ENCODE assay signal across 1 cellular context in genomic region chr17:79758260-79758659, GRCh38.
TF ChIP-seq lines count a peak whose summit lies in the region.

No MANE protein-coding gene starts in this region.

TF ChIP-seq in K562, 482 proteins besides CTCF, POLR2A, EP300 and RAD21 (continued from another document):
- TF ChIP-seq EP400 (IDR thresholded peaks at IDR 0.05) (no peak), ZFPM2 (CRISPR knock-in tag; IDR thresholded peaks at IDR 0.05) (no peak), ZNF431 (CRISPR knock-in tag; IDR thresholded peaks at IDR 0.05) (no peak), SAP30 (IDR thresholded peaks at IDR 0.05; ENCODE audit: borderline replicate concordance, insufficient read depth, low read depth, low read length, poor library complexity, severe bottlenecking) (no peak), ZNF785 (CRISPR knock-in tag; IDR thresholded peaks at IDR 0.05) (no peak), MAFK (IDR thresholded peaks at IDR 0.05; ENCODE audit: low read length) (no peak), BRF2 (IDR thresholded peaks at IDR 0.05; ENCODE audit: borderline replicate concordance, insufficient read depth, insufficient read length) (no peak), PCBP2 (IDR thresholded peaks at IDR 0.05; ENCODE audit: low read depth, low read length, poor library complexity, severe bottlenecking) (no peak), SMAD3 (CRISPR knock-in tag; conservative IDR thresholded peaks at IDR 0.05) (no peak), ZNF134 (CRISPR knock-in tag; conservative IDR thresholded peaks at IDR 0.05) (no peak), RB1 (IDR thresholded peaks at IDR 0.05; ENCODE audit: low read depth) (no peak), CC2D1A (IDR thresholded peaks at IDR 0.05) (no peak), HMG20A (CRISPR knock-in tag; conservative IDR thresholded peaks at IDR 0.05) (no peak), ILF3 (IDR thresholded peaks at IDR 0.05; ENCODE audit: borderline replicate concordance) (no peak)
- TF ChIP-seq, protein P1, sequence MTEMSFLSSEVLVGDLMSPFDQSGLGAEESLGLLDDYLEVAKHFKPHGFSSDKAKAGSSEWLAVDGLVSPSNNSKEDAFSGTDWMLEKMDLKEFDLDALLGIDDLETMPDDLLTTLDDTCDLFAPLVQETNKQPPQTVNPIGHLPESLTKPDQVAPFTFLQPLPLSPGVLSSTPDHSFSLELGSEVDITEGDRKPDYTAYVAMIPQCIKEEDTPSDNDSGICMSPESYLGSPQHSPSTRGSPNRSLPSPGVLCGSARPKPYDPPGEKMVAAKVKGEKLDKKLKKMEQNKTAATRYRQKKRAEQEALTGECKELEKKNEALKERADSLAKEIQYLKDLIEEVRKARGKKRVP (CRISPR knock-in tag; IDR thresholded peaks at IDR 0.05) = no peak
